9 cellular contexts compared by ENCODE assay signal in the genomic region with DNA sequence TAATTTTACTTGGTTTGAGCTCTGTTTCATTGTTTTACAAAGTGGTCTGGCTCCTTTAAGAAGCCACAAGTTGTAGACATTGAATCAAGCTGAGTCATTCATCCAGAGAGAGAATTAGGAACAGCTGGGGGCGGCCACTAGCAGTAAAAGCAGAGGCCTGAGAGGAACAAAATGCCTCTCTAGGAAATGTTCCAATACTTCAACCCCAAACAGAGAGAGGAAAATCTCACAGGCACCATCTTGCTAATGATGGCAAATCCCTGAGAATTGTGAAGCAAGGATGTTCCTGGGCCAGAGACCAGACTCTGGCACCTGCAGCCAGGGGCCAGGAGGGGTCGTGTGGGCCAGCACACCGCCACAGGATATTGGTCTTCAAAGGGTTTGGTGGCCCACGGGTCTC. TPM values are rescaled to one million over a fixed set of nuclear protein-coding genes. Genes with fewer than 3 reads are reported as not detected.
DNase-seq lines count a peak whose midpoint lies in the region; ATAC-seq, FAIRE-seq and TF ChIP-seq lines count a peak whose summit lies in the region.
"Had no signal": no experiment of that assay in that cellular context is flagged by ENCODE, and none has a peak within 500 bp of the region (broad histone marks: within the 10 kb centered on the region; RNA-seq: fewer than 3 reads in every experiment).

No MANE protein-coding gene starts in this region.

- peak overlapping the region; percentile 98 for H2BK5ac ChIP-seq in trophoblast cell (ENCODE audit: low read depth, low read length, poor library complexity)

- H3K79me2 ChIP-seq in PC-3 (ENCODE audit: low read length) = no peaks in the 10 kb centered on the region
- H3K79me2 ChIP-seq in fibroblast of lung (ENCODE audit: control insufficient read depth, insufficient read depth, low read length) = no peaks in the 10 kb centered on the region
- peaks cover 11% of the 10 kb centered on the region for H3K79me2 ChIP-seq in trophoblast cell (ENCODE audit: control insufficient read depth, insufficient read depth, low read length, poor library complexity)

- H3K4me1 ChIP-seq in PC-3 (ENCODE audit: insufficient read depth, low read length) (peaks cover 18% of the 10 kb centered on the region), fibroblast of lung (ENCODE audit: control insufficient read depth, extremely low read depth, insufficient read depth, low read length) (peaks cover 11% of the 10 kb centered on the region), trophoblast cell (ENCODE audit: control insufficient read depth in 1 of 2, insufficient read depth in 2 of 2, low read length in 2 of 2) (peaks cover 31 to 53% of the 10 kb centered on the region in 2 experiments)

- peaks cover 3% of the 10 kb centered on the region for H3K27me3 Mint-ChIP-seq in endothelial cell (ENCODE audit: unreplicated experiment)
- H3K27me3 Mint-ChIP-seq in activated T-cell treated with anti-CD3 and anti-CD28 coated beads, Interleukin-2, amount 50 U/mL, for 24 hours = peaks cover 32% of the 10 kb centered on the region

- H3K9me3 ChIP-seq in PC-3 (ENCODE audit: low read length) = no peaks in the 10 kb centered on the region
- H3K9me3 ChIP-seq in fibroblast of lung (ENCODE audit: control insufficient read depth, insufficient read depth, low read depth, low read length) = no peaks in the 10 kb centered on the region
- no peaks in the 10 kb centered on the region for H3K9me3 ChIP-seq in trophoblast cell (ENCODE audit: insufficient read depth, low read depth, low read length)

- CTCF ChIA-PET in PC-3 (lab: Charles Lee) = interaction anchor here (0.6 kb wide), 1 partner anchor 28 kb away, joined by 3 read pairs; no protein-coding TSS in a partner anchor

- DNase-seq in ELF-1 (ENCODE audit: low read depth, low spot score) (peak; percentile 73), PC-3 (peak; percentile 69), fibroblast of lung (ENCODE audit: low read depth in 2 of 2) (peak; percentile 91 to 92), trophoblast cell (peak in 1 of 2 donors; percentile 53), endothelial cell (ENCODE audit: low spot score) (no peak), D721Med (ENCODE audit: insufficient read length, low spot score) (no peak)
- DNase-seq in activated T-cell treated with anti-CD3 and anti-CD28 coated beads, Interleukin-2, amount 50 U/mL, for 24 hours = no peak
- DNase-seq: activated naive CD8-positive, alpha-beta T cell treated with anti-CD3 and anti-CD28 coated beads, Interleukin-2, amount 10 ng/mL, durations not matched to agents 7 days and 5 days had no signal

- H3K27ac Mint-ChIP-seq in endothelial cell (ENCODE audit: unreplicated experiment) = no peak overlapping the region
- H3K27ac Mint-ChIP-seq in activated T-cell treated with anti-CD3 and anti-CD28 coated beads, Interleukin-2, amount 50 U/mL, for 24 hours = no peak overlapping the region
- H3K27ac Mint-ChIP-seq: activated naive CD8-positive, alpha-beta T cell treated with anti-CD3 and anti-CD28 coated beads, Interleukin-2, amount 10 ng/mL, durations not matched to agents 7 days and 5 days had no signal

- H3K27me3 ChIP-seq in PC-3 (ENCODE audit: low read length) (no peaks in the 10 kb centered on the region), fibroblast of lung (ENCODE audit: control insufficient read depth, insufficient read depth, low read length) (no peaks in the 10 kb centered on the region), trophoblast cell (ENCODE audit: insufficient read depth, low read length) (no peaks in the 10 kb centered on the region)

- H4K8ac ChIP-seq in trophoblast cell (ENCODE audit: low read depth, low read length) = peak overlapping the region; percentile 91

- H4K20me1 ChIP-seq in PC-3 (ENCODE audit: low read length) (no peaks in the 10 kb centered on the region), fibroblast of lung (ENCODE audit: control insufficient read depth, extremely low read depth, insufficient read depth, low read length) (no peaks in the 10 kb centered on the region)

- H2AK5ac ChIP-seq in trophoblast cell (ENCODE audit: low read length) = peak overlapping the region; percentile 80

- peaks cover 6% of the 10 kb centered on the region for H3K4me1 Mint-ChIP-seq in endothelial cell (ENCODE audit: unreplicated experiment)
- no peaks in the 10 kb centered on the region for H3K4me1 Mint-ChIP-seq in activated T-cell treated with anti-CD3 and anti-CD28 coated beads, Interleukin-2, amount 50 U/mL, for 24 hours (ENCODE audit: low read depth)
- H3K4me1 Mint-ChIP-seq: activated naive CD8-positive, alpha-beta T cell treated with anti-CD3 and anti-CD28 coated beads, Interleukin-2, amount 10 ng/mL, durations not matched to agents 7 days and 5 days had no signal

- no peak overlapping the region for H3K4me3 ChIP-seq in PC-3 (ENCODE audit: low read length)
- no peak overlapping the region for H3K4me3 ChIP-seq in fibroblast of lung (replicated peaks in 1 of 4; ENCODE audit: control extremely low read depth in 1 of 4, insufficient read depth in 1 of 4, low read depth in 3 of 4, low read length in 4 of 4)
- no peak overlapping the region for H3K4me3 ChIP-seq in trophoblast cell (ENCODE audit: low read depth, low read length)

- H3K79me1 ChIP-seq in trophoblast cell (ENCODE audit: low read length) = peaks cover 46% of the 10 kb centered on the region

- no peak for TF ChIP-seq CTCF in PC-3 (conservative IDR thresholded peaks at IDR 0.05; ENCODE audit: low read depth, low read length)
- TF ChIP-seq CTCF in fibroblast of lung (conservative IDR thresholded peaks at IDR 0.05 in 1 of 2, IDR thresholded peaks at IDR 0.05 in 1 of 2; ENCODE audit: low read depth in 1 of 2, low read length in 2 of 2) = no peak
- TF ChIP-seq CTCF in endothelial cell (IDR thresholded peaks at IDR 0.05; ENCODE audit: unreplicated experiment) = no peak
- TF ChIP-seq CTCF in D721Med (IDR thresholded peaks at IDR 0.05; ENCODE audit: insufficient read depth, missing control alignments) = no peak

- peak overlapping the region; percentile 91 for H3K14ac ChIP-seq in trophoblast cell (ENCODE audit: low read length)

- peak overlapping the region; percentile 75 for H4K12ac ChIP-seq in trophoblast cell (ENCODE audit: low read depth, low read length)

- peak overlapping the region; percentile 99 for H2BK12ac ChIP-seq in trophoblast cell (ENCODE audit: low read length)

- no peak overlapping the region for H3K23ac ChIP-seq in trophoblast cell (ENCODE audit: low read length)

- H2AFZ ChIP-seq in PC-3 (ENCODE audit: low read length) (peak overlapping the region; percentile 71; the same call in 1 of the 2 replicates), fibroblast of lung (ENCODE audit: low read length) (no peak overlapping the region), trophoblast cell (ENCODE audit: insufficient read depth, low read length, poor library complexity) (peak overlapping the region; percentile 52)

- intact Hi-C loops in PC-3 (cut with micrococcal nuclease) = loop anchor here (1.0 kb wide), 1 partner anchor 54 kb away; no protein-coding TSS in a partner anchor

- H3K36me3 Mint-ChIP-seq in endothelial cell (ENCODE audit: low read depth, unreplicated experiment) = no peaks in the 10 kb centered on the region
- no peaks in the 10 kb centered on the region for H3K36me3 Mint-ChIP-seq in activated T-cell treated with anti-CD3 and anti-CD28 coated beads, Interleukin-2, amount 50 U/mL, for 24 hours (ENCODE audit: low read depth)
- H3K36me3 Mint-ChIP-seq: activated naive CD8-positive, alpha-beta T cell treated with anti-CD3 and anti-CD28 coated beads, Interleukin-2, amount 10 ng/mL, durations not matched to agents 7 days and 5 days had no signal

- H3K36me3 ChIP-seq in PC-3 (ENCODE audit: low read depth, low read length) = no peaks in the 10 kb centered on the region
- H3K36me3 ChIP-seq in fibroblast of lung (ENCODE audit: control insufficient read depth, insufficient read depth, low read length) = no peaks in the 10 kb centered on the region
- H3K36me3 ChIP-seq in trophoblast cell (ENCODE audit: control insufficient read depth in 1 of 2, insufficient read depth in 2 of 2, low read length in 2 of 2) = no peaks in the 10 kb centered on the region

- H4K91ac ChIP-seq in trophoblast cell (ENCODE audit: low read depth, low read length) = peak overlapping the region; percentile 98

- H3K9me3 Mint-ChIP-seq in endothelial cell (ENCODE audit: unreplicated experiment) = no peaks in the 10 kb centered on the region
- no peaks in the 10 kb centered on the region for H3K9me3 Mint-ChIP-seq in activated T-cell treated with anti-CD3 and anti-CD28 coated beads, Interleukin-2, amount 50 U/mL, for 24 hours
- H3K9me3 Mint-ChIP-seq: activated naive CD8-positive, alpha-beta T cell treated with anti-CD3 and anti-CD28 coated beads, Interleukin-2, amount 10 ng/mL, durations not matched to agents 7 days and 5 days had no signal

- H3K4ac ChIP-seq in trophoblast cell (ENCODE audit: low read depth, low read length) = peak overlapping the region; percentile 89

- peak; percentile 89 for ATAC-seq in PC-3
- ATAC-seq in GM18502 (IDR thresholded peaks at IDR 0.05; ENCODE audit: poor library complexity, unreplicated experiment) = no peak

- H3K18ac ChIP-seq in trophoblast cell (ENCODE audit: low read length) = peak overlapping the region; percentile 99

- H3K4me3 Mint-ChIP-seq in endothelial cell (ENCODE audit: unreplicated experiment) = no peak overlapping the region
- H3K4me3 Mint-ChIP-seq in activated T-cell treated with anti-CD3 and anti-CD28 coated beads, Interleukin-2, amount 50 U/mL, for 24 hours = no peak overlapping the region
- H3K4me3 Mint-ChIP-seq: activated naive CD8-positive, alpha-beta T cell treated with anti-CD3 and anti-CD28 coated beads, Interleukin-2, amount 10 ng/mL, durations not matched to agents 7 days and 5 days had no signal

- POLR2A ChIA-PET in PC-3 (lab: Charles Lee; ENCODE audit: unreplicated experiment) = no interaction called here

- peak overlapping the region; percentile 99 for H2BK120ac ChIP-seq in trophoblast cell (ENCODE audit: insufficient read depth, low read length, poor library complexity)

- H3K9me2 ChIP-seq in PC-3 (replicated peaks; ENCODE audit: low read length) = no peaks in the 10 kb centered on the region

- peak overlapping the region; percentile 56 for H3K4me2 ChIP-seq in PC-3 (ENCODE audit: low read length)
- H3K4me2 ChIP-seq in fibroblast of lung (ENCODE audit: extremely low read depth, insufficient read depth, low read length) = no peak overlapping the region
- H3K4me2 ChIP-seq in trophoblast cell (ENCODE audit: low read length) = peak overlapping the region; percentile 28

- peak overlapping the region; percentile 26; the same call in 1 of the 2 replicates for H3K27ac ChIP-seq in PC-3 (ENCODE audit: low read length)
- H3K27ac ChIP-seq in fibroblast of lung (ENCODE audit: insufficient read depth, low read length) = no peak overlapping the region
- H3K27ac ChIP-seq in trophoblast cell (ENCODE audit: low read depth, low read length) = peak overlapping the region; percentile 99

- H3K9ac ChIP-seq in PC-3 (ENCODE audit: low read length) (no peak overlapping the region; the same call in 1 of the 2 replicates), fibroblast of lung (ENCODE audit: insufficient read depth, low read length) (no peak overlapping the region), trophoblast cell (ENCODE audit: low read length) (no peak overlapping the region)

- WGBS in trophoblast cell (ENCODE audit: extremely low coverage, insufficient coverage, insufficient read length) = no CpG with 5 or more reads among the region's 4 CpGs

- FAIRE-seq in D721Med (lab: Jason Lieb, UNC) = no peak

- H3F3A ChIP-seq in PC-3 (ENCODE audit: low read length, unreplicated experiment) = no peaks in the 10 kb centered on the region

- BruUV-seq in PC-3 (replicated peaks; lab: Mats Ljungman, UMichigan) = no TSS peak

RNA-seq across cellular contexts. Expression of a gene that starts 26.5 kb away (rescaled TPM):
- total RNA-seq in PC-3 (2014; rRNA removed) (0.12 and 0.29 TPM in 2 replicates), fibroblast of lung (0.17 and 0.77 TPM in 2 replicates), endothelial cell (ENCODE audit: unreplicated experiment) (0.23 TPM)
- 0.10 and 0.14 TPM in 2 replicates for polyA plus RNA-seq in fibroblast of lung
- 0.15 and 0.23 TPM in 2 replicates for polyA plus RNA-seq in fibroblast of lung (2012)
- polyA minus RNA-seq in fibroblast of lung (ENCODE audit: low replicate concordance) = 0.07 TPM in 1 of 2 replicates, not detected in the other
- 24.9 and 29.2 TPM in 2 replicates for polyA plus RNA-seq in trophoblast cell (2013)
- total RNA-seq: activated naive CD8-positive, alpha-beta T cell treated with anti-CD3 and anti-CD28 coated beads, Interleukin-2, amount 10 ng/mL, durations not matched to agents 7 days and 5 days had no signal

Comparison
In these comparisons a context has a peak if more than half of its experiments do, and no peak if none do; other contexts are left out.
1. DNase-seq: peak in ELF-1 (single experiment), PC-3 (single experiment) and fibroblast of lung (2 of 2); none in endothelial cell (single experiment), activated T-cell treated with anti-CD3 and anti-CD28 coated beads, Interleukin-2, amount 50 U/mL, for 24 hours (single experiment) and D721Med (single experiment).